ENCODE assay signal across 22 cellular contexts in the genomic region with DNA sequence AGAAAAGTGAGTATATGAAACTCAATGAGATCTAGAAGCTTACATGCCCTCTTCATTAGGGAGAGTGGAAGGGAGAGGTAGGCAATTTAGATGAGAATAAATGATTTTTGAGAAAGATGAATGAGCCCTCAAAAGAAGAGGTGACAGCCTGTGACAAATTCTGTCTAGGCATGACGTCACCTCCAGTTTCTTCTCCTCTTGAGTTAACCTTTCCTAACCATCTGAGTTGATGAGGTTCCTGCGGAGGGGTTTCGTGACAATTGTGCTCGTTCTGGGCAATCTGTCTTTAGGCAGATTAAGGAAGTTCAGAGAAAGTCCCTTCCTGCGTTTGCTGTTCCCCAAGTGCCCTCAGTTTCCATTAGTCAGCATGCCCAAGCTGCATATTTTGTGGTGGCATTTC.
"Had no signal": no experiment of that assay in that cellular context is flagged by ENCODE, and none has a peak within 500 bp of the region (broad histone marks: within the 10 kb centered on the region; RNA-seq: fewer than 3 reads in every experiment).

No MANE protein-coding gene starts in this region.

- H3K4me1 ChIP-seq: esophagus squamous epithelium, prostate gland, right atrium auricular region, thyroid gland had no signal

- ATAC-seq: activated CD8-positive, alpha-beta T cell treated with anti-CD3 and anti-CD28 coated beads for 36 hours; body of pancreas; left cardiac atrium; mucosa of descending colon had no signal

- H3K4me3 ChIP-seq: body of pancreas, esophagus squamous epithelium, mucosa of descending colon, prostate gland, right atrium auricular region, thyroid gland had no signal

- H3K4me3 Mint-ChIP-seq: activated CD8-positive, alpha-beta T cell treated with anti-CD3 and anti-CD28 coated beads for 36 hours; activated naive CD8-positive, alpha-beta T cell treated with anti-CD3 and anti-CD28 coated beads, Interleukin-2, amount 10 ng/mL, durations not matched to agents 7 days and 5 days; activated T-cell treated with anti-CD3 and anti-CD28 coated beads, Interleukin-2, amount 50 U/mL, for 24 hours; naive B cell had no signal

- H3K27me3 ChIP-seq: body of pancreas, esophagus squamous epithelium, right atrium auricular region, thyroid gland had no signal

- H3K27me3 Mint-ChIP-seq: activated CD8-positive, alpha-beta T cell treated with anti-CD3 and anti-CD28 coated beads for 36 hours; activated naive CD8-positive, alpha-beta T cell treated with anti-CD3 and anti-CD28 coated beads, Interleukin-2, amount 10 ng/mL, durations not matched to agents 7 days and 5 days; activated T-cell treated with anti-CD3 and anti-CD28 coated beads, Interleukin-2, amount 50 U/mL, for 24 hours; naive B cell had no signal

- H3K4me1 Mint-ChIP-seq: activated naive CD8-positive, alpha-beta T cell treated with anti-CD3 and anti-CD28 coated beads, Interleukin-2, amount 10 ng/mL, durations not matched to agents 7 days and 5 days; naive B cell had no signal

- DNase-seq: activated CD4-positive, alpha-beta T cell treated with anti-CD3 and anti-CD28 coated beads for 48 hours; activated CD4-positive, CD25-positive, alpha-beta regulatory T cell; activated CD8-positive, alpha-beta T cell treated with anti-CD3 and anti-CD28 coated beads for 36 hours; activated naive CD4-positive, alpha-beta T cell treated with Interleukin-2 at 50 U/mL for 16 hours; activated naive CD8-positive, alpha-beta T cell treated with anti-CD3 and anti-CD28 coated beads, Interleukin-2, amount 10 ng/mL, durations not matched to agents 7 days and 5 days; activated T-cell treated with anti-CD3 and anti-CD28 coated beads, Interleukin-2, amount 50 U/mL, for 24 hours; body of pancreas; dermis blood vessel endothelial cell; effector memory CD4-positive, alpha-beta T cell; esophagus squamous epithelium; left cardiac atrium; mesenchymal stem cell; mucosa of descending colon; naive B cell; stimulated activated CD4-positive, alpha-beta T cell treated with anti-CD3 and anti-CD28 coated beads, Interleukin-12 subunit alpha, Interleukin-12 subunit beta, amount 100 ng/mL, for 4 hours; stimulated activated CD4-positive, alpha-beta T cell treated with anti-CD3 and anti-CD28 coated beads, Interleukin-1b, Interleukin-23, amount 100 ng/mL, for 48 hours; stimulated activated CD8-positive, alpha-beta memory T cell treated with anti-CD3 and anti-CD28 coated beads, Interleukin-4, amount 100 ng/mL, for 48 hours; stimulated activated naive CD4-positive, alpha-beta T cell treated with Interleukin-2 at 50 U/mL for 16 hours; thyroid gland had no signal

- H3K27ac Mint-ChIP-seq: activated CD8-positive, alpha-beta T cell treated with anti-CD3 and anti-CD28 coated beads for 36 hours; activated naive CD8-positive, alpha-beta T cell treated with anti-CD3 and anti-CD28 coated beads, Interleukin-2, amount 10 ng/mL, durations not matched to agents 7 days and 5 days; activated T-cell treated with anti-CD3 and anti-CD28 coated beads, Interleukin-2, amount 50 U/mL, for 24 hours; activated T-helper 2 cell treated with anti-CD3 and anti-CD28 coated beads, Interferon-gamma antibody, Interleukin-2, Interleukin-4, amounts not matched to agents 10 μg/mL and 5 μg/mL and 100 μg/mL, durations not matched to agents 14 hours and 24 hours and 36 hours; naive B cell had no signal

- H3K9me3 ChIP-seq: body of pancreas, esophagus squamous epithelium, mucosa of descending colon, prostate gland, right atrium auricular region, thyroid gland had no signal

- H3K36me3 Mint-ChIP-seq: activated naive CD8-positive, alpha-beta T cell treated with anti-CD3 and anti-CD28 coated beads, Interleukin-2, amount 10 ng/mL, durations not matched to agents 7 days and 5 days; naive B cell had no signal

- H3K9me3 Mint-ChIP-seq: activated naive CD8-positive, alpha-beta T cell treated with anti-CD3 and anti-CD28 coated beads, Interleukin-2, amount 10 ng/mL, durations not matched to agents 7 days and 5 days; activated T-cell treated with anti-CD3 and anti-CD28 coated beads, Interleukin-2, amount 50 U/mL, for 24 hours had no signal

- H3K36me3 ChIP-seq: esophagus squamous epithelium, prostate gland, right atrium auricular region, thyroid gland had no signal

- H3K27ac ChIP-seq: body of pancreas, esophagus squamous epithelium, prostate gland, right atrium auricular region, thyroid gland had no signal
